28 cellular contexts compared by ENCODE assay signal in the genomic region with DNA sequence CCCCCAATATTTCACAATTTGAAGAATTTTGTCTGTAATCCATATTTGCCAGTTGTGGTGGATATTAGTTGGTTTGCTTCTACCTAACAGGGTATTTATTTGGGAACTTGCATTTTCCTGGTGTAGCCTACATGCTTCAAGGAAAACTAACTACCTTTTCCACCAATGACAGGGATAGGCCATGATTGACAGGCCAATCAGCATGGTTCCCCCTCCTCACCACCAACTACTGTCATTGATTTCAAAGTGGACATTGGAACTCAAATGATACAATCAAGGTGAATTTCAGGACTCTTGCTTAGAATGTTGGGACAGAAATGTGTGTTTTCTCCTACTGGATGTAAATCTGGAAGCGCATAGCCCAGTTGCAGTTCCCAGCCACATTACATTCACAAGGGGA.
"Had no signal": no experiment of that assay in that cellular context is flagged by ENCODE, and none has a peak within 500 bp of the region (broad histone marks: within the 10 kb centered on the region; RNA-seq: fewer than 3 reads in every experiment).

No MANE protein-coding gene starts in this region.

- ATAC-seq: effector memory CD8-positive, alpha-beta T cell; esophagus mucosa; foreskin keratinocyte; gastrocnemius medialis; gastroesophageal sphincter; heart left ventricle; heart right ventricle had no signal

- H3K9me3 Mint-ChIP-seq: dendritic cell treated with granulocyte-macrophage colony-stimulating factor and Interleukin-4, amounts not matched to agents 40 ng/mL and 50 ng/mL, for 4 days; effector memory CD8-positive, alpha-beta T cell had no signal

- DNase-seq: colonic mucosa; cortex of kidney; dermis blood vessel endothelial cell; dorsolateral prefrontal cortex; effector CD4-positive, alpha-beta T cell; effector CD8-positive, alpha-beta T cell; effector memory CD4-positive, alpha-beta T cell; effector memory CD8-positive, alpha-beta T cell; endodermal cell; erythroblast; esophagus squamous epithelium; foreskin fibroblast; foreskin keratinocyte; foreskin melanocyte; gastrocnemius medialis; glutamatergic neuron; head of caudate nucleus; heart left ventricle; heart right ventricle had no signal

- H3K4me3 ChIP-seq: colonic mucosa, coronary artery, dorsolateral prefrontal cortex, esophagus muscularis mucosa, esophagus squamous epithelium, gastrocnemius medialis, gastroesophageal sphincter, heart left ventricle, heart right ventricle had no signal

- H3K9me3 ChIP-seq: colonic mucosa, esophagus muscularis mucosa, esophagus squamous epithelium, gastrocnemius medialis, gastroesophageal sphincter, heart left ventricle, heart right ventricle had no signal

- H3K27ac Mint-ChIP-seq: dendritic cell treated with granulocyte-macrophage colony-stimulating factor and Interleukin-4, amounts not matched to agents 40 ng/mL and 50 ng/mL, for 4 days; effector memory CD8-positive, alpha-beta T cell; endodermal cell had no signal

- FAIRE-seq: colon, endometrium, frontal cortex had no signal

- H3K36me3 ChIP-seq: colonic mucosa, esophagus muscularis mucosa, esophagus squamous epithelium, gastrocnemius medialis, gastroesophageal sphincter, heart left ventricle, heart right ventricle had no signal

- H3K4me3 Mint-ChIP-seq: dendritic cell treated with granulocyte-macrophage colony-stimulating factor and Interleukin-4, amounts not matched to agents 40 ng/mL and 50 ng/mL, for 4 days; effector memory CD8-positive, alpha-beta T cell; endodermal cell had no signal

- H3K27me3 ChIP-seq: colonic mucosa, dorsolateral prefrontal cortex, esophagus muscularis mucosa, esophagus squamous epithelium, foreskin keratinocyte, gastrocnemius medialis, gastroesophageal sphincter, heart left ventricle, heart right ventricle had no signal

- H3K27ac ChIP-seq: colonic mucosa, coronary artery, dorsolateral prefrontal cortex, epithelial cell of prostate, esophagus muscularis mucosa, esophagus squamous epithelium, foreskin keratinocyte, gastrocnemius medialis, gastroesophageal sphincter, heart left ventricle, heart right ventricle had no signal
